20 cellular contexts compared by ENCODE assay signal in genomic region chr13:79237981-79238380, GRCh38.
DNase-seq lines count a peak whose midpoint lies in the region; ATAC-seq and TF ChIP-seq lines count a peak whose summit lies in the region.
"Had no signal": no experiment of that assay in that cellular context is flagged by ENCODE, and none has a peak within 500 bp of the region (broad histone marks: within the 10 kb centered on the region; RNA-seq: fewer than 3 reads in every experiment).

No MANE protein-coding gene starts in this region.

- H3K79me2 ChIP-seq in Loucy (ENCODE audit: insufficient read depth, low read length): no peaks in the 10 kb centered on the region

- no peaks in the 10 kb centered on the region for H3K36me3 ChIP-seq in Loucy (ENCODE audit: insufficient read depth, low read length)
- H3K36me3 ChIP-seq in lung (ENCODE audit: control insufficient read depth in 2 of 2, insufficient read depth in 2 of 2, low read length in 2 of 2): no peaks in the 10 kb centered on the region
- no peaks in the 10 kb centered on the region for H3K36me3 ChIP-seq in uterus
- H3K36me3 ChIP-seq in transverse colon: no peaks in the 10 kb centered on the region
- H3K36me3 ChIP-seq: HAP-1, SJCRH30 had no signal

- H2AFZ ChIP-seq in Loucy (ENCODE audit: low read length): no peak overlapping the region

- TF ChIP-seq POLR2A in uterus (IDR thresholded peaks at IDR 0.05): no peak
- TF ChIP-seq POLR2A in transverse colon (IDR thresholded peaks at IDR 0.05): no peak

- H3F3A ChIP-seq in Loucy (ENCODE audit: low read depth): no peaks in the 10 kb centered on the region

- no peaks in the 10 kb centered on the region for H3K9me3 ChIP-seq in Loucy (ENCODE audit: insufficient read depth, low read depth, low read length)
- peaks cover 0 to 2% of the 10 kb centered on the region in 2 donors for H3K9me3 ChIP-seq in lung (ENCODE audit: control insufficient read depth in 2 of 2, insufficient read depth in 1 of 2, low read length in 1 of 2)
- H3K9me3 ChIP-seq in uterus: no peaks in the 10 kb centered on the region
- no peaks in the 10 kb centered on the region for H3K9me3 ChIP-seq in transverse colon
- H3K9me3 ChIP-seq: HAP-1, SJCRH30 had no signal

- no peaks in the 10 kb centered on the region for H4K20me1 ChIP-seq in Loucy (ENCODE audit: insufficient read depth, low read length, poor library complexity, severe bottlenecking)

- no peaks in the 10 kb centered on the region for H3K9me2 ChIP-seq in Loucy (replicated peaks; ENCODE audit: low read depth, low read length)

- H3K27ac ChIP-seq in lung (ENCODE audit: low read depth in 1 of 2, low read length in 1 of 2) (no peak overlapping the region), coronary artery (no peak overlapping the region), uterus (no peak overlapping the region), transverse colon (no peak overlapping the region)
- H3K27ac ChIP-seq: SJCRH30 had no signal

- no peak for TF ChIP-seq EP300 in transverse colon (IDR thresholded peaks at IDR 0.05; ENCODE audit: low read depth)

- 59 to 73% methylated on average over 4 of the region's 4 CpGs for WGBS in lung, 2 donors
- 58 to 73% methylated on average over 1 to 4 of the region's 4 CpGs for WGBS in transverse colon (ENCODE audit: low coverage in 1 of 2), 2 donors

- H3K4me3 ChIP-seq in Loucy (ENCODE audit: low read length, poor library complexity, severe bottlenecking) (no peak overlapping the region), fibroblast of pulmonary artery (replicated peaks; ENCODE audit: low read depth, low read length) (no peak overlapping the region), lung (no peak overlapping the region), coronary artery (no peak overlapping the region), uterus (no peak overlapping the region), transverse colon (no peak overlapping the region)
- H3K4me3 ChIP-seq: HAP-1, K562, SJCRH30 had no signal

- in situ Hi-C loops in transverse colon (cut with MboI; ENCODE audit: low pct_ligation_motif_present in 1 of 4, low pct_unique_long_range_greater_than_20kb in 1 of 4, low sequenced_read_pairs in 3 of 4): no loop called here

- H3K9ac ChIP-seq in Loucy (ENCODE audit: low read depth, low read length, poor library complexity, severe bottlenecking): no peak overlapping the region

- H3K4me2 ChIP-seq in Loucy (ENCODE audit: low read depth, low read length, poor library complexity, severe bottlenecking): peak overlapping the region; percentile 2

- TF ChIP-seq CTCF in Loucy (conservative IDR thresholded peaks at IDR 0.05; ENCODE audit: low read length) (no peak), fibroblast of pulmonary artery (IDR thresholded peaks at IDR 0.05; ENCODE audit: low read length, missing control alignments) (no peak), lung (IDR thresholded peaks at IDR 0.05; ENCODE audit: control extremely low read depth, extremely low read depth) (no peak), coronary artery (IDR thresholded peaks at IDR 0.05) (no peak), uterus (IDR thresholded peaks at IDR 0.05) (no peak), transverse colon (IDR thresholded peaks at IDR 0.05) (no peak)

- intact Hi-C loops in uterus (cut with DNase I; ENCODE audit: low total_unique reads): no loop called here
- intact Hi-C loops in transverse colon (cut with DNase I; ENCODE audit: low total_unique reads): no loop called here

- DNase-seq in H4 (ENCODE audit: low spot score) (peak; percentile 11), fibroblast of pulmonary artery (ENCODE audit: low read depth) (peak; percentile 1), lung (ENCODE audit: low spot score) (no peak), coronary artery (ENCODE audit: low spot score) (no peak), uterus (no peak), transverse colon (no peak)
- DNase-seq in activated naive CD4-positive, alpha-beta T cell treated with anti-CD3 and anti-CD28 coated beads, Interleukin-2, amount 50 U/mL, for 16 hours: no peak
- DNase-seq: C1 segment of cervical spinal cord; CD8-positive, alpha-beta memory T cell; DMS79 treated with DMSO at 0.1 percent for 48 hours; MV-4-11; NCI-H1417; NCI-H187; NCI-H2107; NCI-H345; NCI-H526; SJCRH30 had no signal

- peak; percentile 2 for ATAC-seq in lung (ENCODE audit: insufficient read depth, low FRiP score)
- ATAC-seq: K562 had no signal

- no peaks in the 10 kb centered on the region for H3K27me3 ChIP-seq in Loucy (ENCODE audit: insufficient read depth, low read length, poor library complexity, severe bottlenecking)
- no peaks in the 10 kb centered on the region for H3K27me3 ChIP-seq in lung (ENCODE audit: control insufficient read depth, insufficient read depth)
- no peaks in the 10 kb centered on the region for H3K27me3 ChIP-seq in uterus
- H3K27me3 ChIP-seq in transverse colon: no peaks in the 10 kb centered on the region
- H3K27me3 ChIP-seq: SJCRH30 had no signal

- H3K4me1 ChIP-seq in Loucy (ENCODE audit: insufficient read depth, low read length, poor library complexity, severe bottlenecking) (peaks cover 11% of the 10 kb centered on the region), lung (ENCODE audit: control insufficient read depth in 2 of 2, insufficient read depth in 2 of 2, low read length in 2 of 2) (no peaks in the 10 kb centered on the region), uterus (no peaks in the 10 kb centered on the region), transverse colon (peaks cover 0 to 4% (median 0%) of the 10 kb centered on the region in 4 donors)
- H3K4me1 ChIP-seq: HAP-1, SJCRH30 had no signal

Comparison
In these comparisons a context has a peak if more than half of its experiments do, and no peak if none do; other contexts are left out.
1. DNase-seq: peak in H4 (single experiment) and fibroblast of pulmonary artery (single experiment); none in lung (single experiment), coronary artery (single experiment), uterus (0 of 2), transverse colon (single experiment) and activated naive CD4-positive, alpha-beta T cell treated with anti-CD3 and anti-CD28 coated beads, Interleukin-2, amount 50 U/mL, for 16 hours (single experiment).